Comparison of ENCODE assay signal across 26 cellular contexts in genomic region chr6:37712508-37712907, GRCh38. TPM values are rescaled to one million over a fixed set of nuclear protein-coding genes. Genes with fewer than 3 reads are reported as not detected.
DNase-seq lines count a peak whose midpoint lies in the region; ATAC-seq, FAIRE-seq and TF ChIP-seq lines count a peak whose summit lies in the region.
"Had no signal": no experiment of that assay in that cellular context is flagged by ENCODE, and none has a peak within 500 bp of the region (broad histone marks: within the 10 kb centered on the region; RNA-seq: fewer than 3 reads in every experiment).

No MANE protein-coding gene starts in this region.

- no peak for DNase-seq in IMR-90
- no peak for DNase-seq in WERI-Rb-1
- DNase-seq in neural progenitor cell (ENCODE audit: low spot score): no peak
- no peak for DNase-seq in H54 (ENCODE audit: insufficient read length, low spot score)
- DNase-seq: 8988T; ACHN; AML-193; BE2C; CD4-positive, alpha-beta T cell; CD8-positive, alpha-beta memory T cell; DMS 273 treated with DMSO at 0.1 percent for 48 hours; DMS79; EL; GDM1; GM23248; H9 had no signal

- H3K9me1 ChIP-seq in IMR-90 (ENCODE audit: insufficient read depth, low read length): peaks cover 8% of the 10 kb centered on the region

- H4K91ac ChIP-seq in IMR-90 (ENCODE audit: insufficient read depth, low read depth, low read length): no peak overlapping the region; the same call in 1 of the 2 replicates

- H3K4me1 Mint-ChIP-seq in neural progenitor cell: peaks cover 46% of the 10 kb centered on the region
- H3K4me1 Mint-ChIP-seq: CD8-positive, alpha-beta memory T cell had no signal

- H3F3A ChIP-seq in neural progenitor cell (ENCODE audit: low read depth): peaks cover 4% of the 10 kb centered on the region

- H2BK20ac ChIP-seq in IMR-90 (ENCODE audit: low read depth, low read length): no peak overlapping the region

- H2AK9ac ChIP-seq in IMR-90 (replicated peaks; ENCODE audit: low read depth, low read length, poor library complexity): peak overlapping the region; percentile 11

- H2BK5ac ChIP-seq in IMR-90 (ENCODE audit: low read depth, low read length, poor library complexity, severe bottlenecking): no peak overlapping the region

- TF ChIP-seq POLR2A in IMR-90 (IDR thresholded peaks at IDR 0.05; ENCODE audit: low read depth, low read length): no peak
- TF ChIP-seq POLR2A in H54 (IDR thresholded peaks at IDR 0.05; ENCODE audit: low read depth, low read length): no peak

- dilution Hi-C loops in IMR-90 (cut with HindIII; ENCODE audit: low sequenced_read_pairs, unreplicated experiment): no loop called here

- H3K9me3 ChIP-seq in HEK293 (ENCODE audit: control insufficient read depth, insufficient read depth, low read depth, low read length) (no peaks in the 10 kb centered on the region), IMR-90 (ENCODE audit: control insufficient read depth, insufficient read depth, low read length) (no peaks in the 10 kb centered on the region), WERI-Rb-1 (ENCODE audit: severe bottlenecking) (peaks cover 2% of the 10 kb centered on the region), neural progenitor cell (ENCODE audit: low read depth) (no peaks in the 10 kb centered on the region)
- H3K9me3 ChIP-seq: A549, BE2C had no signal

- H3K36me3 ChIP-seq in HEK293 (ENCODE audit: control insufficient read depth in 2 of 2, insufficient read depth in 1 of 2, low read length in 2 of 2): no peaks in the 10 kb centered on the region
- no peaks in the 10 kb centered on the region for H3K36me3 ChIP-seq in IMR-90 (ENCODE audit: control insufficient read depth, insufficient read depth, low read length)
- no peaks in the 10 kb centered on the region for H3K36me3 ChIP-seq in WERI-Rb-1
- no peaks in the 10 kb centered on the region for H3K36me3 ChIP-seq in neural progenitor cell
- H3K36me3 ChIP-seq: BE2C; BLaER1 treated with 17β-estradiol and CSF1 and Interleukin-3, amounts not matched to agents 10 nM and 100 nM had no signal

- H2AK5ac ChIP-seq in IMR-90 (ENCODE audit: low read depth, low read length): 0 out of 2 replicates have a peak overlapping the region, but pooled peaks have one; percentile 23

- no peak overlapping the region for H3K23ac ChIP-seq in IMR-90 (ENCODE audit: low read depth, low read length)

- no peaks in the 10 kb centered on the region for H3K9me3 Mint-ChIP-seq in neural progenitor cell
- H3K9me3 Mint-ChIP-seq: CD4-positive, alpha-beta T cell; CD8-positive, alpha-beta memory T cell; H9 had no signal

- in situ Hi-C loops in IMR-90 (cut with MboI; ENCODE audit: low sequenced_read_pairs): no loop called here

- peak overlapping the region; percentile 5; the same call in 1 of the 3 replicates for H2BK15ac ChIP-seq in IMR-90 (ENCODE audit: low read depth, low read length)

- peaks cover 8% of the 10 kb centered on the region for H3K27me3 Mint-ChIP-seq in neural progenitor cell (ENCODE audit: insufficient read depth, low read depth)
- H3K27me3 Mint-ChIP-seq: CD4-positive, alpha-beta T cell had no signal

- H3K4me1 ChIP-seq in HEK293 (ENCODE audit: control insufficient read depth, insufficient read depth, low read length): no peaks in the 10 kb centered on the region
- H3K4me1 ChIP-seq in IMR-90 (ENCODE audit: control insufficient read depth, insufficient read depth, low read length): peaks cover 23% of the 10 kb centered on the region
- peaks cover 10% of the 10 kb centered on the region for H3K4me1 ChIP-seq in neural progenitor cell

- CTCF ChIA-PET in HEK293 (lab: Yijun Ruan, JAX): interaction anchor here (0.7 to 1.6 kb wide), 4 partner anchors 10 to 30 kb away, joined by 3 to 4 read pairs (median 3); no protein-coding TSS in a partner anchor
- CTCF ChIA-PET in IMR-90 (lab: Yijun Ruan, JAX): interaction anchor here (0.6 to 1.0 kb wide), 3 partner anchors 700 to 838 kb away, joined by 3 to 8 read pairs (median 4); no protein-coding TSS in a partner anchor

- POLR2A ChIA-PET in HEK293 (lab: Yijun Ruan, JAX) (no interaction called here), IMR-90 (lab: Charles Lee; ENCODE audit: unreplicated experiment) (no interaction called here)

- H4K8ac ChIP-seq in IMR-90 (ENCODE audit: low read depth in 2 of 2, low read length in 2 of 2): no peak overlapping the region

- peak overlapping the region; percentile 21; the same call in 1 of the 2 replicates for H2BK120ac ChIP-seq in IMR-90 (ENCODE audit: low read depth, low read length)

- no peak for ATAC-seq in IMR-90 (ENCODE audit: low read depth)
- no peak for ATAC-seq in GM21576 (IDR thresholded peaks at IDR 0.05; ENCODE audit: unreplicated experiment)
- ATAC-seq in HG03520 (IDR thresholded peaks at IDR 0.05; ENCODE audit: unreplicated experiment): no peak
- ATAC-seq: A549, GM12878, HCT116 had no signal

- H2AFZ ChIP-seq in IMR-90 (replicated peaks; ENCODE audit: low read length, poor library complexity) (no peak overlapping the region), neural progenitor cell (replicated peaks) (no peak overlapping the region)

- no peaks in the 10 kb centered on the region for H3K79me2 ChIP-seq in neural progenitor cell (ENCODE audit: low read depth)

- no peak overlapping the region for H4K5ac ChIP-seq in IMR-90 (ENCODE audit: low read depth, low read length)

- H4K20me1 ChIP-seq in IMR-90 (ENCODE audit: insufficient read depth, low read length) (no peaks in the 10 kb centered on the region), neural progenitor cell (ENCODE audit: low read depth) (no peaks in the 10 kb centered on the region)

- no peaks in the 10 kb centered on the region for H3K79me1 ChIP-seq in IMR-90 (ENCODE audit: low read depth in 1 of 2, low read length in 2 of 2)

- H3K27ac Mint-ChIP-seq in neural progenitor cell: peak overlapping the region; percentile 57
- H3K27ac Mint-ChIP-seq: CD14-positive monocyte; CD4-positive, alpha-beta T cell; CD8-positive, alpha-beta memory T cell; H9 had no signal

- H3K36me3 Mint-ChIP-seq in neural progenitor cell: no peaks in the 10 kb centered on the region
- H3K36me3 Mint-ChIP-seq: CD14-positive monocyte; CD8-positive, alpha-beta memory T cell had no signal

- peak overlapping the region; percentile 33 for H3K4ac ChIP-seq in IMR-90 (ENCODE audit: low read depth, low read length)

- no peak for FAIRE-seq in H54 (lab: Jason Lieb, UNC)
- FAIRE-seq: A549, D721Med, GM12878, H1 had no signal

- no peak overlapping the region for H3K4me3 Mint-ChIP-seq in neural progenitor cell
- H3K4me3 Mint-ChIP-seq: CD14-positive monocyte; CD4-positive, alpha-beta T cell; CD8-positive, alpha-beta memory T cell; H9 had no signal

- no peak overlapping the region for H3K4me2 ChIP-seq in IMR-90 (ENCODE audit: low read depth, low read length)
- H3K4me2 ChIP-seq in neural progenitor cell: no peak overlapping the region
- H3K4me2 ChIP-seq: A549 had no signal

- H3K4me3 ChIP-seq in HEK293 (ENCODE audit: low read depth, low read length) (no peak overlapping the region), IMR-90 (ENCODE audit: insufficient read depth, low read depth, low read length) (no peak overlapping the region), WERI-Rb-1 (ENCODE audit: low read depth, low read length) (no peak overlapping the region), neural progenitor cell (no peak overlapping the region)
- H3K4me3 ChIP-seq: A549; BLaER1 treated with 17β-estradiol and CSF1 and Interleukin-3, amounts not matched to agents 10 nM and 100 nM; GM12878; GM23248 had no signal

- H3K18ac ChIP-seq in IMR-90 (ENCODE audit: low read depth, low read length): no peak overlapping the region

- WGBS in IMR-90 (ENCODE audit: extremely low coverage in 2 of 2, insufficient read length in 1 of 2), 2 experiments: 29% methylated on average over 1 of the region's 2 CpGs; no CpG with 5 or more reads in 1 of the 2 experiments

- no peak overlapping the region for H3K56ac ChIP-seq in IMR-90 (ENCODE audit: extremely low read depth, insufficient read depth, low read length)

- TF ChIP-seq CTCF in HEK293 (tag by site-specific recombination; IDR thresholded peaks at IDR 0.05): no peak
- TF ChIP-seq CTCF in IMR-90 (conservative IDR thresholded peaks at IDR 0.05; ENCODE audit: low read depth, low read length): no peak
- no peak for TF ChIP-seq CTCF in WERI-Rb-1 (IDR thresholded peaks at IDR 0.05; ENCODE audit: low read depth, low read length)
- no peak for TF ChIP-seq CTCF in neural progenitor cell (IDR thresholded peaks at IDR 0.05)

- H3K27ac ChIP-seq in HEK293 (ENCODE audit: extremely low read depth, low read depth, low read length): no peak overlapping the region
- H3K27ac ChIP-seq in IMR-90 (ENCODE audit: insufficient read depth, low read length): no peak overlapping the region
- peak overlapping the region; percentile 67 for H3K27ac ChIP-seq in WERI-Rb-1
- no peak overlapping the region for H3K27ac ChIP-seq in neural progenitor cell
- H3K27ac ChIP-seq: A549; BLaER1 treated with 17β-estradiol and CSF1 and Interleukin-3, amounts not matched to agents 10 nM and 100 nM had no signal

- H3K27me3 ChIP-seq in IMR-90 (ENCODE audit: control insufficient read depth, insufficient read depth, low read length): no peaks in the 10 kb centered on the region
- no peaks in the 10 kb centered on the region for H3K27me3 ChIP-seq in WERI-Rb-1 (ENCODE audit: insufficient read depth, low read depth, severe bottlenecking)
- no peaks in the 10 kb centered on the region for H3K27me3 ChIP-seq in neural progenitor cell
- H3K27me3 ChIP-seq: BE2C; BLaER1 treated with 17β-estradiol and CSF1 and Interleukin-3, amounts not matched to agents 10 nM and 100 nM had no signal

- H3K9ac ChIP-seq in IMR-90 (ENCODE audit: low read depth, low read length) (no peak overlapping the region), neural progenitor cell (no peak overlapping the region)
- H3K9ac ChIP-seq: BLaER1 treated with 17β-estradiol and CSF1 and Interleukin-3, amounts not matched to agents 10 nM and 100 nM had no signal

- BruUV-seq in IMR-90 (replicated peaks; lab: Mats Ljungman, UMichigan): no TSS peak

- no peak for TF ChIP-seq RAD21 in IMR-90 (IDR thresholded peaks at IDR 0.05; ENCODE audit: low read length)

- H3K14ac ChIP-seq in IMR-90 (replicated peaks; ENCODE audit: low read depth, low read length): no peak overlapping the region

- intact Hi-C loops in IMR-90 (cut with micrococcal nuclease): no loop called here

TF ChIP-seq in HEK293, 187 proteins besides CTCF, POLR2A, EP300 and RAD21 (continues in another document):
- TF ChIP-seq KLF9 (tag by site-specific recombination; IDR thresholded peaks at IDR 0.05; ENCODE audit: low read depth): no peak
- no peak for TF ChIP-seq KLF8 (tag by site-specific recombination; IDR thresholded peaks at IDR 0.05)
- no peak for TF ChIP-seq ZNF776 (tag by site-specific recombination; IDR thresholded peaks at IDR 0.05; ENCODE audit: borderline replicate concordance)

TF ChIP-seq in IMR-90, 13 proteins besides CTCF, POLR2A, EP300 and RAD21 (continues in another document):
- TF ChIP-seq MAZ (IDR thresholded peaks at IDR 0.05; ENCODE audit: borderline replicate concordance, low read depth, low read length): no peak

RNA-seq across cellular contexts. Expression of gene MDGA1, which starts 14.8 kb away (rescaled TPM):
- 4.3 and 5.0 TPM in 2 replicates for total RNA-seq in IMR-90 (2012; rRNA removed)
- 13.4 and 17.2 TPM in 2 replicates for polyA plus RNA-seq in IMR-90 (2012; rRNA removed)
- polyA plus RNA-seq in IMR-90 (2012; cell fraction: cytosol; rRNA removed): 8.5 and 11.7 TPM in 2 replicates
- polyA plus RNA-seq in IMR-90 (2012; cell fraction: nucleus; rRNA removed; ENCODE audit: low replicate concordance): 23.1 and 50.4 TPM in 2 replicates
- 1.3 and 3.8 TPM in 2 replicates for total RNA-seq in neural progenitor cell (ENCODE audit: low replicate concordance)
- polyA plus RNA-seq: CD14-positive monocyte had no signal
